In the genomic region with DNA sequence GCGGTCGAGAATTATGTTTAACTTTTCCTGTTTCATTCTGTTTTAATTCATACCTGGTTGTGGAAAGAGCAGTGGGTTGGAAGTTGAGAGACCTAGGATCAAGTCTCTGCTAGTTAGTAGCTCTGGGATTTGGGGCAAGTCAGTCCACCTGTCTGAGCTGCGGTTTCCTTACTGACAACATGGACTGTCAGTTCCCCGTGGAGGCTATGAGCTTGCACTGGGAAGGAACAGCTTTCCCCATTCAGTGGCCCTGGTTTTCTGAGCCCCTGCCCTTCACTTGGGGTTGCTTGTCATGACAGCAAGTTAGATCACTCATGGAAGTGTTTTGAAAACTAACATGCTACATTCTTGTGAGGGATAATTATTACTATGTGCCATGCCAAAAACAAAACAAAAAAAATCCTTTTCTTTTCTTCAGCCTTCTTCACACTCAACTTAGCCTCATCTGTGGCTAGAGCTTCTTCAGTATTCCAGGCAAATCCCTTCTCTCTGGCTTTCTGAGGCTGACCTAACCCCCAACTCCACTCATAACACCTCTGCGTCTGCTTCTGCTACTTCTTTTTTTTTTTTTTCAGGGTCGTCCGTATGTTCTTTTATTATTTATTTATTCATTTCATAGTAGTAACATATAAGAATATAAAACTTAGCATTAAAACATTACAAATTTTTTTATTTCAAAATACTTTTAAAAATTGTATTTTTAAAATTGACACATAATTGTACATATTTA, we compare ENCODE assay signal across 9 cellular contexts. TPM values are rescaled to one million over a fixed set of nuclear protein-coding genes. Genes with fewer than 3 reads are reported as not detected.
A peak's percentile ranks its signal among the peaks of the same experiment; 100 is the strongest.
DNase-seq lines count a peak whose midpoint lies in the region; TF ChIP-seq lines count a peak whose summit lies in the region.
"Had no signal": no experiment of that assay in that cellular context is flagged by ENCODE, and none has a peak within 500 bp of the region (broad histone marks: within the 10 kb centered on the region; RNA-seq: fewer than 3 reads in every experiment).

No MANE protein-coding gene starts in this region.

- H3K27me3 Mint-ChIP-seq in endothelial cell (ENCODE audit: unreplicated experiment) = no peaks in the 10 kb centered on the region

- intact Hi-C loops in esophagus muscularis mucosa (cut with DNase I) (no loop called here), prostate gland (cut with DNase I) (no loop called here)

- H3K9me3 ChIP-seq in esophagus muscularis mucosa = no peaks in the 10 kb centered on the region
- no peaks in the 10 kb centered on the region for H3K9me3 ChIP-seq in prostate gland

- in situ Hi-C loops in ACHN (cut with HindIII; ENCODE audit: low pct_ligation_motif_present, low pct_unique_long_range_greater_than_20kb, low sequenced_read_pairs) = no loop called here

- H3K4me1 ChIP-seq in esophagus muscularis mucosa (peaks cover 32 to 38% (median 33%) of the 10 kb centered on the region in 4 donors), prostate gland (replicated peaks) (peaks cover 20% of the 10 kb centered on the region)

- H3K27ac Mint-ChIP-seq in endothelial cell (ENCODE audit: unreplicated experiment) = no peak overlapping the region

- no peaks in the 10 kb centered on the region for H3K9me3 Mint-ChIP-seq in endothelial cell (ENCODE audit: unreplicated experiment)
- H3K9me3 Mint-ChIP-seq: central memory CD8-positive, alpha-beta T cell had no signal

- H3K36me3 Mint-ChIP-seq in endothelial cell (ENCODE audit: low read depth, unreplicated experiment) = no peaks in the 10 kb centered on the region

- TF ChIP-seq POLR2A in esophagus muscularis mucosa (IDR thresholded peaks at IDR 0.05; ENCODE audit: low read depth) (no peak), prostate gland (IDR thresholded peaks at IDR 0.05) (no peak)

- peaks cover 6% of the 10 kb centered on the region for H3K4me1 Mint-ChIP-seq in endothelial cell (ENCODE audit: unreplicated experiment)
- H3K4me1 Mint-ChIP-seq: central memory CD8-positive, alpha-beta T cell had no signal

- H3K4me3 Mint-ChIP-seq in endothelial cell (ENCODE audit: unreplicated experiment) = no peak overlapping the region
- H3K4me3 Mint-ChIP-seq: central memory CD8-positive, alpha-beta T cell had no signal

- H3K36me3 ChIP-seq in esophagus muscularis mucosa (no peaks in the 10 kb centered on the region), prostate gland (no peaks in the 10 kb centered on the region)

- H3K27me3 ChIP-seq in esophagus muscularis mucosa (no peaks in the 10 kb centered on the region), prostate gland (replicated peaks; ENCODE audit: insufficient read depth) (no peaks in the 10 kb centered on the region)

- H3K27ac ChIP-seq in esophagus muscularis mucosa (replicated peaks in 1 of 4) (peak overlapping the region; percentile 87 to 93 (median 88)), prostate gland (peak overlapping the region; percentile 88 to 92)

- TF ChIP-seq CTCF in esophagus muscularis mucosa (IDR thresholded peaks at IDR 0.05) (no peak), prostate gland (IDR thresholded peaks at IDR 0.05) (no peak), endothelial cell (IDR thresholded peaks at IDR 0.05; ENCODE audit: unreplicated experiment) (no peak)

- 41% methylated on average over 7 of the region's 7 CpGs for WGBS in esophagus muscularis mucosa
- 38% methylated on average over 7 of the region's 7 CpGs for WGBS in prostate gland

- TF ChIP-seq EP300 in esophagus muscularis mucosa (IDR thresholded peaks at IDR 0.05) = no peak

- DNase-seq in DMS53 (lab: John Stamatoyannopoulos, UW) = peak; percentile 68
- DNase-seq in RPMI7951 (ENCODE audit: low read depth) = peak; percentile 49
- no peak for DNase-seq in esophagus muscularis mucosa (ENCODE audit: extremely low spot score)
- DNase-seq in prostate gland (ENCODE audit: low spot score) = peak; percentile 16
- no peak for DNase-seq in endothelial cell (ENCODE audit: low spot score)
- no peak for DNase-seq in ACHN
- DNase-seq in GF-D8 (lab: John Stamatoyannopoulos, UW) = no peak
- no peak for DNase-seq in HuH-7 (ENCODE audit: low spot score)

- no peak overlapping the region for H3K4me3 ChIP-seq in esophagus muscularis mucosa
- H3K4me3 ChIP-seq in prostate gland = no peak overlapping the region

RNA-seq across cellular contexts. Expression of gene ZBED5, which starts 43.0 kb away (rescaled TPM):
- 29.1 and 43.0 TPM in 2 replicates for total RNA-seq in RPMI7951 (2014; rRNA removed; shearing (Covaris generic))
- total RNA-seq in esophagus muscularis mucosa (10 to 100 TPM; 27.3 to 36.5 (median 28.3) TPM), prostate gland (10 to 100 TPM; 26.2 to 33.0 TPM), endothelial cell (ENCODE audit: unreplicated experiment) (55.0 TPM)

Comparison
In these comparisons a context has a peak if more than half of its experiments do, and no peak if none do; other contexts are left out.
1. DNase-seq: peak in DMS53 (single experiment), RPMI7951 (single experiment) and prostate gland (single experiment); none in esophagus muscularis mucosa (single experiment), endothelial cell (single experiment), ACHN (single experiment), GF-D8 (single experiment) and HuH-7 (single experiment).